1 cellular context compared by ENCODE assay signal in genomic region chr19:18044825-18045304, GRCh38.
TF ChIP-seq lines count a peak whose summit lies in the region.

No MANE protein-coding gene starts in this region.

TF ChIP-seq in liver, 16 proteins besides CTCF, POLR2A, EP300 and RAD21 (continued from another document):
- TF ChIP-seq GABPA (IDR thresholded peaks at IDR 0.05 in 1 of 2, conservative IDR thresholded peaks at IDR 0.05 in 1 of 2) (no peak), TAF1 (conservative IDR thresholded peaks at IDR 0.05) (no peak), YY1 (IDR thresholded peaks at IDR 0.05) (peak; percentile 50), NR2F2 (IDR thresholded peaks at IDR 0.05) (no peak), RXRA (IDR thresholded peaks at IDR 0.05) (peak in 1 of 2 donors; percentile 40)
